22 cellular contexts compared by ENCODE assay signal in the genomic region with DNA sequence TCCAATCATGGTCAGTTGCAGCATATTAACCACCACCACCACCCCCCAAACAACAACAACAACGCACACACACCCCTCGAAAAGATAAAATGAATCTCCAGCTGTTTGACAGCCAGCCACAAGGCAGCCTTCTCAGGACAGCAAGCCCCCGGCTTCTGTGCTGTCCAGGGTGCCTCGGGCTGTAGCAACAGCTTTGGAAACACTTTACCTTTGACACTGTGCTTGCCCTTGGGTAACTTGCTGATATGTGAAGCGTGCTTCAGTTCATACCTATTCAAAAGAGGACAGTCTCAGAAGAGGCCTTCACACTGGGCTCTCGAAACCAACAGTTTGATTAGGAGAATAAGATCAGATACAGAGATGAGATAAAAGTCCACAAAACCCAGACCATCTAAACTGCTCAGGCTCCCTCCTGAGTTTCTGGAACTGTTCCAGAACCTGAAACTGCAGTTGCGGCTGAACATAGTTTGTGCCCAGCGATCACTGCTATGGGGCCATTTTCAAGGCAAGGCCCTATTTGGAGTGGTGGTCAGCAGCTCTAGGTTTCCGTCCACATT. TPM values are rescaled to one million over a fixed set of nuclear protein-coding genes. Genes with fewer than 3 reads are reported as not detected.
DNase-seq lines count a peak whose midpoint lies in the region; ATAC-seq and TF ChIP-seq lines count a peak whose summit lies in the region.
"Had no signal": no experiment of that assay in that cellular context is flagged by ENCODE, and none has a peak within 500 bp of the region (broad histone marks: within the 10 kb centered on the region; RNA-seq: fewer than 3 reads in every experiment).

No MANE protein-coding gene starts in this region.

- H3K27me3 Mint-ChIP-seq in nephron progenitor cell (ENCODE audit: low read depth, poor library complexity): no peaks in the 10 kb centered on the region
- H3K27me3 Mint-ChIP-seq: CD4-positive, CD25-positive, alpha-beta regulatory T cell had no signal

- peak overlapping the region; percentile 95 for H3K27ac Mint-ChIP-seq in nephron progenitor cell
- H3K27ac Mint-ChIP-seq: GM23338 had no signal

- peaks cover 0 to 11% of the 10 kb centered on the region in 2 donors for H3K4me1 ChIP-seq in ascending aorta
- H3K4me1 ChIP-seq: Caco-2, HAP-1 had no signal

- intact Hi-C loops in left ventricle myocardium superior (cut with micrococcal nuclease): no loop called here
- intact Hi-C loops in Right ventricle myocardium inferior (cut with DNase I): no loop called here
- intact Hi-C loops in ascending aorta (cut with DNase I): no loop called here

- TF ChIP-seq CTCF in ascending aorta (IDR thresholded peaks at IDR 0.05) (no peak), nephron progenitor cell (IDR thresholded peaks at IDR 0.05) (no peak)

- no peaks in the 10 kb centered on the region for H3K9me3 ChIP-seq in ascending aorta
- H3K9me3 ChIP-seq: Caco-2, HAP-1 had no signal

- H3K9me3 Mint-ChIP-seq in nephron progenitor cell: no peaks in the 10 kb centered on the region
- H3K9me3 Mint-ChIP-seq: CD4-positive, CD25-positive, alpha-beta regulatory T cell; GM23338 had no signal

- no peak overlapping the region for H3K4me3 ChIP-seq in ascending aorta
- H3K4me3 ChIP-seq: GM12878, GM23338, HAP-1 had no signal

- H3K36me3 ChIP-seq in ascending aorta: peaks cover 76 to 94% of the 10 kb centered on the region in 2 donors

- H3K36me3 Mint-ChIP-seq in nephron progenitor cell (ENCODE audit: low read depth): peaks cover 95% of the 10 kb centered on the region

- H3K27me3 ChIP-seq in ascending aorta: no peaks in the 10 kb centered on the region

- ATAC-seq in left ventricle myocardium superior: peak; percentile 19
- ATAC-seq in Right ventricle myocardium inferior: no peak
- ATAC-seq: GM12878, GM23338 had no signal

- peaks cover 24% of the 10 kb centered on the region for H3K4me1 Mint-ChIP-seq in nephron progenitor cell
- H3K4me1 Mint-ChIP-seq: CD4-positive, CD25-positive, alpha-beta regulatory T cell; GM23338 had no signal

- no peak for DNase-seq in left ventricle myocardium superior
- no peak for DNase-seq in Right ventricle myocardium inferior (ENCODE audit: missing footprints)
- DNase-seq in ascending aorta (ENCODE audit: low spot score in 2 of 2): no peak
- no peak for DNase-seq in nephron progenitor cell
- DNase-seq in activated naive CD4-positive, alpha-beta T cell treated with Interleukin-2 at 50 U/mL for 16 hours: no peak
- DNase-seq in NCI-H187 (lab: John Stamatoyannopoulos, UW): no peak
- DNase-seq in glomerular visceral epithelial cell (ENCODE audit: extremely low spot score): no peak
- DNase-seq: Caco-2; CD4-positive, CD25-positive, alpha-beta regulatory T cell; DMS 273 treated with DMSO at 0.1 percent for 48 hours; DMS79 treated with DMSO at 0.1 percent for 48 hours; NCI-H1105; NCI-H146; NCI-H2029 treated with DMSO at 0.1 percent for 48 hours; NCI-H226; NCI-H510A treated with DMSO at 0.1 percent for 48 hours; NCI-H748 treated with DMSO at 0.1 percent for 48 hours had no signal

- H3K27ac ChIP-seq in ascending aorta: peak overlapping the region; percentile 77 to 81
- H3K27ac ChIP-seq: KMS-11, RWPE1 had no signal

- no peak overlapping the region for H3K4me3 Mint-ChIP-seq in nephron progenitor cell
- H3K4me3 Mint-ChIP-seq: CD4-positive, CD25-positive, alpha-beta regulatory T cell; GM23338 had no signal

RNA-seq across cellular contexts. Expression of gene PARP1, which starts 44.9 kb away (rescaled TPM):
- total RNA-seq in left ventricle myocardium superior (140 TPM), Right ventricle myocardium inferior (154 TPM), ascending aorta (37.1 TPM)

RNA-seq across cellular contexts. Expression of gene LIN9, which starts 54.0 kb away (rescaled TPM):
- total RNA-seq in left ventricle myocardium superior (20.4 TPM), Right ventricle myocardium inferior (21.8 TPM), ascending aorta (0.43 TPM)

Comparison
In these comparisons a context has a peak if more than half of its experiments do, and no peak if none do; other contexts are left out.
1. RNA of gene LIN9, which starts 54.0 kb away (total RNA-seq): 21.8 TPM in Right ventricle myocardium inferior (single experiment) and 20.4 TPM in left ventricle myocardium superior (single experiment); 0.43 TPM in ascending aorta (single experiment); every median in the first group is over 10 times any median in the second.